ENCODE assay signal across 1 cellular context in the genomic region with DNA sequence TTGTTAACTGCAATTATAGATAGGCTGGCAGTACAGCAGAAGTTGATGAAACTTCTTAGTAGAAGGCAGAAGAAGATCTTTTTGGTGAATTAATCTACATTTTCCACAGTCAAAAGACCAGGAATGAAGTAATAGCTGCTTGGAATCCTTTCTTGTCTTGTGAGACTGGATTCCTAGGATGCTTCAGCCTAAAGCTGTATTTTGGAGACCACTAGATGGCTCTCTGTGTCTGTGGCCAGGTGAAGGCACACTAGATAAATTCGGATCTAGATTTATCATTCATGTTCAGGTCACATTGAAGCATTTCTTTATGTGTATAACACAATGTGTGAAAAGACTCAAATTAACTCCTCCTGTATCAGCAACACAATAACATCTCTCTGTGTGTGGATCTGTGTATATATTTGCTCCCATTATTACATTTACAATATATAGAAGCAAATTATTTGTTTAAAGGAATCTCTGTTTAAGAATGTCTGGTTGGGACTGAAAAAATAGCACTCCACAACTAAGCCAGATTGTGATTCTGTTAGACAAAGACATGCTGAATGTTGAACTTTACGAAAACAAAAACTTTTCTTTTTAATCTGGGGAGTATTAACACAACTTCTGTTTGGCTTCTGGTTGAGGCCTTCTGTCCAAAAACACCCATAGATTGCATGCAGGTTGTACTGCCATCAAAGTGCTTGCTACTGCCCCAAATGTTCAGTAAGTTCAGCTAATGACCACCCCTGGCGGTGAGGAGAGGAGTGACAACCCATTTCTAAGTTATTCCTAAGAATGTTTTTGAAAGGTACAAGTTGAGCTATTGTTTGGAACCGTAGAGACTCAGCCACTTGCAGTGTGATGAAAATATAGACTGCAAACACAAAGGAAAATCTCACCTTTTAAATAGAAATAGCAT.
TF ChIP-seq lines count a peak whose summit lies in the region.

No MANE protein-coding gene starts in this region.

TF ChIP-seq in GM12878, 131 proteins besides CTCF, POLR2A, EP300 and RAD21 (continued from another document):
- TF ChIP-seq, protein P1, sequence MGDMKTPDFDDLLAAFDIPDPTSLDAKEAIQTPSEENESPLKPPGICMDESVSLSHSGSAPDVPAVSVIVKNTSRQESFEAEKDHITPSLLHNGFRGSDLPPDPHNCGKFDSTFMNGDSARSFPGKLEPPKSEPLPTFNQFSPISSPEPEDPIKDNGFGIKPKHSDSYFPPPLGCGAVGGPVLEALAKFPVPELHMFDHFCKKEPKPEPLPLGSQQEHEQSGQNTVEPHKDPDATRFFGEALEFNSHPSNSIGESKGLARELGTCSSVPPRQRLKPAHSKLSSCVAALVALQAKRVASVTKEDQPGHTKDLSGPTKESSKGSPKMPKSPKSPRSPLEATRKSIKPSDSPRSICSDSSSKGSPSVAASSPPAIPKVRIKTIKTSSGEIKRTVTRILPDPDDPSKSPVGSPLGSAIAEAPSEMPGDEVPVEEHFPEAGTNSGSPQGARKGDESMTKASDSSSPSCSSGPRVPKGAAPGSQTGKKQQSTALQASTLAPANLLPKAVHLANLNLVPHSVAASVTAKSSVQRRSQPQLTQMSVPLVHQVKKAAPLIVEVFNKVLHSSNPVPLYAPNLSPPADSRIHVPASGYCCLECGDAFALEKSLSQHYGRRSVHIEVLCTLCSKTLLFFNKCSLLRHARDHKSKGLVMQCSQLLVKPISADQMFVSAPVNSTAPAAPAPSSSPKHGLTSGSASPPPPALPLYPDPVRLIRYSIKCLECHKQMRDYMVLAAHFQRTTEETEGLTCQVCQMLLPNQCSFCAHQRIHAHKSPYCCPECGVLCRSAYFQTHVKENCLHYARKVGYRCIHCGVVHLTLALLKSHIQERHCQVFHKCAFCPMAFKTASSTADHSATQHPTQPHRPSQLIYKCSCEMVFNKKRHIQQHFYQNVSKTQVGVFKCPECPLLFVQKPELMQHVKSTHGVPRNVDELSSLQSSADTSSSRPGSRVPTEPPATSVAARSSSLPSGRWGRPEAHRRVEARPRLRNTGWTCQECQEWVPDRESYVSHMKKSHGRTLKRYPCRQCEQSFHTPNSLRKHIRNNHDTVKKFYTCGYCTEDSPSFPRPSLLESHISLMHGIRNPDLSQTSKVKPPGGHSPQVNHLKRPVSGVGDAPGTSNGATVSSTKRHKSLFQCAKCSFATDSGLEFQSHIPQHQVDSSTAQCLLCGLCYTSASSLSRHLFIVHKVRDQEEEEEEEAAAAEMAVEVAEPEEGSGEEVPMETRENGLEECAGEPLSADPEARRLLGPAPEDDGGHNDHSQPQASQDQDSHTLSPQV (IDR thresholded peaks at IDR 0.05), result no peak
- TF ChIP-seq SMC3 (IDR thresholded peaks at IDR 0.05; ENCODE audit: borderline replicate concordance, low read length), result peak; percentile 13; the same call in 1 of the 2 replicates
TF ChIP-seq in GM12878: peak in this region for 1.
